29 cellular contexts compared by ENCODE assay signal in the genomic region with DNA sequence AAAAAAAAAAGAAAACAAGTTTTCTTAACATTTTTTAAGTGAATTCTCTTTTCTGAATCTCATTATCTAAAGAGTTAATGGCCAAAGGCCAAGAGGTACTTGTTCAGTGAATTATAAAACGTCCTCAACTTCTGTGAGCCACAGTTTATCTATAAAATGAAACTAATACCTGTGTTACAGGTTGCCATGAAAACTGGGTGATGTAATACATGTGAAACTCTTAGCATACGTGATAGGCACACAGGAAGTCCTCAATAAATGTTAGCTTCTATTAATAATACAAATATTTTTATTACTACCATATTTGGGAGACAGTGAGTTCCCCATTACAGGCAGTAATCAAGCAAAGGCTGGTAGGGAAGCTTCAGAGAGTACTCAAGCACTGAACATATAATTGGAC. TPM values are rescaled to one million over a fixed set of nuclear protein-coding genes. Genes with fewer than 3 reads are reported as not detected.
DNase-seq lines count a peak whose midpoint lies in the region; ATAC-seq and TF ChIP-seq lines count a peak whose summit lies in the region.
"Had no signal": no experiment of that assay in that cellular context is flagged by ENCODE, and none has a peak within 500 bp of the region (broad histone marks: within the 10 kb centered on the region; RNA-seq: fewer than 3 reads in every experiment).

No MANE protein-coding gene starts in this region.

- TF ChIP-seq CTCF in AG10803 (conservative IDR thresholded peaks at IDR 0.05; ENCODE audit: low read length) (no peak), MM.1S (IDR thresholded peaks at IDR 0.05; ENCODE audit: low read length) (no peak)

- peaks cover 4% of the 10 kb centered on the region for H3K36me3 ChIP-seq in MM.1S (replicated peaks; ENCODE audit: insufficient read depth, low read length)

- H3K27me3 Mint-ChIP-seq in activated T-helper 17 cell treated with anti-CD3 and anti-CD28 coated beads, Interleukin-2, amount 50 U/mL, for 72 hours: no peaks in the 10 kb centered on the region
- H3K27me3 Mint-ChIP-seq: effector memory CD8-positive, alpha-beta T cell; naive thymus-derived CD8-positive, alpha-beta T cell had no signal

- H3K79me2 ChIP-seq in MM.1S (ENCODE audit: low read length): no peaks in the 10 kb centered on the region

- no peak for DNase-seq in activated CD4-positive, CD25-positive, alpha-beta regulatory T cell treated with anti-CD3 and anti-CD28 coated beads, Interleukin-2, amount 50 U/mL, for 72 hours
- peak; percentile 4 for DNase-seq in AG10803 (ENCODE audit: low read depth)
- DNase-seq in MM.1S: peak; percentile 29
- DNase-seq in NCI-H2107 (lab: John Stamatoyannopoulos, UW): no peak
- DNase-seq in NOMO-1 (lab: John Stamatoyannopoulos, UW; ENCODE audit: unreplicated experiment in 2 of 2): no peak
- DNase-seq: activated CD4-positive, alpha-beta T cell treated with anti-CD3 and anti-CD28 coated beads for 48 hours; activated effector memory CD4-positive, alpha-beta T cell treated with anti-CD3 and anti-CD28 coated beads, Interleukin-2, amount 50 U/mL, for 16 hours; AML-193; amygdala; COR-L47; DND-41; effector memory CD8-positive, alpha-beta T cell; esophagus squamous epithelium; H9; hypothalamus; left ventricle myocardium inferior; naive thymus-derived CD8-positive, alpha-beta T cell; NCI-H1105 treated with DMSO at 0.1 percent for 48 hours; NCI-H2029 treated with DMSO at 0.1 percent for 48 hours; NCI-H510A; stimulated activated CD8-positive, alpha-beta memory T cell treated with anti-CD3 and anti-CD28 coated beads, Interleukin-4, amount 100 ng/mL, for 48 hours; upper lobe of left lung had no signal

- peaks cover 77% of the 10 kb centered on the region for H3K36me3 Mint-ChIP-seq in activated T-helper 17 cell treated with anti-CD3 and anti-CD28 coated beads, Interleukin-2, amount 50 U/mL, for 72 hours (ENCODE audit: low read depth)

- no peak overlapping the region for H3K4me3 Mint-ChIP-seq in activated T-helper 17 cell treated with anti-CD3 and anti-CD28 coated beads, Interleukin-2, amount 50 U/mL, for 72 hours
- H3K4me3 Mint-ChIP-seq: effector memory CD8-positive, alpha-beta T cell; H9; mesothelial cell of epicardium; naive thymus-derived CD8-positive, alpha-beta T cell; T-helper 1 cell treated with Interleukin-12 subunit alpha and Interleukin-12 subunit beta and Interleukin-4 antibody, amounts not matched to agents 30 μg/mL and 1 μg/mL, for 36 hours had no signal

- H3K4me3 ChIP-seq in AG10803 (ENCODE audit: low read length) (no peak overlapping the region), MM.1S (ENCODE audit: low read length) (no peak overlapping the region)
- H3K4me3 ChIP-seq: coronary artery, esophagus squamous epithelium, gastroesophageal sphincter, left ventricle myocardium inferior, upper lobe of left lung had no signal

- H3K27ac Mint-ChIP-seq in activated T-helper 17 cell treated with anti-CD3 and anti-CD28 coated beads, Interleukin-2, amount 50 U/mL, for 72 hours: peak overlapping the region; percentile 32
- H3K27ac Mint-ChIP-seq: effector memory CD8-positive, alpha-beta T cell; H9 had no signal

- H3F3A ChIP-seq in MM.1S (ENCODE audit: insufficient read depth, low read length): peaks cover 5% of the 10 kb centered on the region; the same call in 1 of the 2 replicates

- H3K4me1 ChIP-seq in MM.1S (ENCODE audit: low read length): peaks cover 11% of the 10 kb centered on the region
- H3K4me1 ChIP-seq: esophagus squamous epithelium, gastroesophageal sphincter had no signal

- H3K4me1 Mint-ChIP-seq in activated T-helper 17 cell treated with anti-CD3 and anti-CD28 coated beads, Interleukin-2, amount 50 U/mL, for 72 hours: no peaks in the 10 kb centered on the region
- H3K4me1 Mint-ChIP-seq: H9 had no signal

- H3K4me2 ChIP-seq in MM.1S (ENCODE audit: low read depth, low read length): peak overlapping the region; percentile 10; the same call in 1 of the 2 replicates

- peak; percentile 77 to 78 for ATAC-seq in activated CD4-positive, CD25-positive, alpha-beta regulatory T cell treated with anti-CD3 and anti-CD28 coated beads, Interleukin-2, amount 50 U/mL, for 24 hours
- ATAC-seq in activated T-helper 17 cell treated with anti-CD3 and anti-CD28 coated beads, Interleukin-2, amount 50 U/mL, for 72 hours (replicated peaks): no peak
- ATAC-seq in HG02973 (IDR thresholded peaks at IDR 0.05; ENCODE audit: unreplicated experiment): no peak
- ATAC-seq: effector memory CD8-positive, alpha-beta T cell; gastroesophageal sphincter; naive thymus-derived CD8-positive, alpha-beta T cell had no signal

- no peaks in the 10 kb centered on the region for H3K9me3 Mint-ChIP-seq in activated T-helper 17 cell treated with anti-CD3 and anti-CD28 coated beads, Interleukin-2, amount 50 U/mL, for 72 hours
- H3K9me3 Mint-ChIP-seq: effector memory CD8-positive, alpha-beta T cell; H9; mesothelial cell of epicardium; naive thymus-derived CD8-positive, alpha-beta T cell; T-helper 1 cell treated with Interleukin-12 subunit alpha and Interleukin-12 subunit beta and Interleukin-4 antibody, amounts not matched to agents 30 μg/mL and 1 μg/mL, for 36 hours had no signal

- H3K27me3 ChIP-seq in MM.1S (replicated peaks; ENCODE audit: insufficient read depth, low read length): no peaks in the 10 kb centered on the region
- H3K27me3 ChIP-seq: esophagus squamous epithelium, gastroesophageal sphincter, upper lobe of left lung had no signal

- H3K27ac ChIP-seq in MM.1S (ENCODE audit: low read length): peak overlapping the region; percentile 36; the same call in 1 of the 2 replicates
- H3K27ac ChIP-seq: coronary artery, esophagus squamous epithelium, gastroesophageal sphincter, left ventricle myocardium inferior, upper lobe of left lung had no signal

- no peaks in the 10 kb centered on the region for H4K20me1 ChIP-seq in MM.1S (ENCODE audit: insufficient read depth, low read length)

- no peak overlapping the region for H3K9ac ChIP-seq in MM.1S (ENCODE audit: low read length)

- no peaks in the 10 kb centered on the region for H3K9me2 ChIP-seq in MM.1S (replicated peaks; ENCODE audit: insufficient read depth, low read length)

- no peaks in the 10 kb centered on the region for H3K9me3 ChIP-seq in MM.1S (replicated peaks; ENCODE audit: insufficient read depth, low read length)
- H3K9me3 ChIP-seq: esophagus squamous epithelium, gastroesophageal sphincter, left ventricle myocardium inferior, upper lobe of left lung had no signal

- no peak overlapping the region for H2AFZ ChIP-seq in MM.1S (ENCODE audit: low read length)

RNA-seq across cellular contexts. Expression of gene INPP5K, which starts 13.5 kb away (rescaled TPM):
- total RNA-seq in activated T-helper 17 cell treated with anti-CD3 and anti-CD28 coated beads, Interleukin-2, amount 50 U/mL, for 72 hours: 10 to 100 TPM; 29.9 to 30.4 TPM

RNA-seq across cellular contexts. Expression of gene PITPNA, which starts 32.7 kb away (rescaled TPM):
- 10 to 100 TPM; 28.8 to 45.0 TPM for total RNA-seq in activated T-helper 17 cell treated with anti-CD3 and anti-CD28 coated beads, Interleukin-2, amount 50 U/mL, for 72 hours

RNA-seq across cellular contexts. Expression of gene MYO1C, which starts 37.4 kb away (rescaled TPM):
- total RNA-seq in activated T-helper 17 cell treated with anti-CD3 and anti-CD28 coated beads, Interleukin-2, amount 50 U/mL, for 72 hours: 10 to 100 TPM; 46.6 to 51.0 TPM

Comparison
In these comparisons a context has a peak if more than half of its experiments do, and no peak if none do; other contexts are left out.
1. ATAC-seq: peak in activated CD4-positive, CD25-positive, alpha-beta regulatory T cell treated with anti-CD3 and anti-CD28 coated beads, Interleukin-2, amount 50 U/mL, for 24 hours (2 of 2); none in activated T-helper 17 cell treated with anti-CD3 and anti-CD28 coated beads, Interleukin-2, amount 50 U/mL, for 72 hours (single experiment) and HG02973 (single experiment).
2. DNase-seq: peak in AG10803 (single experiment) and MM.1S (single experiment); none in activated CD4-positive, CD25-positive, alpha-beta regulatory T cell treated with anti-CD3 and anti-CD28 coated beads, Interleukin-2, amount 50 U/mL, for 72 hours (single experiment), NCI-H2107 (single experiment) and NOMO-1 (0 of 2).